ENCODE assay signal across 31 cellular contexts in genomic region chr4:127528302-127528701, GRCh38.
"Had no signal": no experiment of that assay in that cellular context is flagged by ENCODE, and none has a peak within 500 bp of the region (broad histone marks: within the 10 kb centered on the region; RNA-seq: fewer than 3 reads in every experiment).

No MANE protein-coding gene starts in this region.

- H3K27me3 Mint-ChIP-seq: activated CD4-positive, alpha-beta T cell treated with anti-CD3 and anti-CD28 coated beads for 36 hours; activated CD4-positive, alpha-beta T cell treated with anti-CD3 and anti-CD28 coated beads, Interleukin-2, amount 10 ng/mL, durations not matched to agents 24 days and 14 days; activated CD8-positive, alpha-beta memory T cell treated with anti-CD3 and anti-CD28 coated beads, Interleukin-2, amount 10 ng/mL, durations not matched to agents 7 days and 5 days; activated naive CD8-positive, alpha-beta T cell treated with anti-CD3 and anti-CD28 coated beads for 36 hours; activated naive CD8-positive, alpha-beta T cell treated with anti-CD3 and anti-CD28 coated beads, Interleukin-2, amount 50 U/mL, for 24 hours; central memory CD8-positive, alpha-beta T cell; effector memory CD8-positive, alpha-beta T cell had no signal

- H3K36me3 Mint-ChIP-seq: activated CD4-positive, alpha-beta memory T cell treated with anti-CD3 and anti-CD28 coated beads for 36 hours; activated CD8-positive, alpha-beta memory T cell treated with anti-CD3 and anti-CD28 coated beads, Interleukin-2, amount 10 ng/mL, durations not matched to agents 7 days and 5 days; activated naive CD4-positive, alpha-beta T cell treated with anti-CD3 and anti-CD28 coated beads, Interleukin-2, amount 50 U/mL, for 24 hours; activated naive CD8-positive, alpha-beta T cell treated with anti-CD3 and anti-CD28 coated beads for 36 hours had no signal

- H3K27ac Mint-ChIP-seq: activated CD4-positive, alpha-beta memory T cell treated with anti-CD3 and anti-CD28 coated beads for 36 hours; activated CD4-positive, alpha-beta T cell treated with anti-CD3 and anti-CD28 coated beads for 36 hours; activated CD4-positive, alpha-beta T cell treated with anti-CD3 and anti-CD28 coated beads, Interleukin-2, amount 10 ng/mL, durations not matched to agents 24 days and 14 days; activated CD8-positive, alpha-beta memory T cell treated with anti-CD3 and anti-CD28 coated beads, Interleukin-2, amount 10 ng/mL, durations not matched to agents 7 days and 5 days; activated CD8-positive, alpha-beta T cell treated with anti-CD3 and anti-CD28 coated beads, Interleukin-2, amount 10 ng/mL, durations not matched to agents 7 days and 5 days; activated naive CD4-positive, alpha-beta T cell treated with anti-CD3 and anti-CD28 coated beads for 36 hours; activated naive CD4-positive, alpha-beta T cell treated with anti-CD3 and anti-CD28 coated beads, Interleukin-2, amount 50 U/mL, for 24 hours; activated naive CD8-positive, alpha-beta T cell treated with anti-CD3 and anti-CD28 coated beads for 36 hours; activated naive CD8-positive, alpha-beta T cell treated with anti-CD3 and anti-CD28 coated beads, Interleukin-2, amount 50 U/mL, for 24 hours; activated T-helper 1 cell treated with anti-CD3 and anti-CD28 coated beads, Interleukin-12 subunit alpha, Interleukin-12 subunit beta, Interleukin-2, Interleukin-4 antibody, amounts not matched to agents 30 ng/mL and 10 ng/mL and 1 ng/mL, durations not matched to agents 14 hours and 24 hours and 36 hours; activated T-helper 2 cell treated with anti-CD3 and anti-CD28 coated beads, Interferon-gamma antibody, Interleukin-2, Interleukin-4, amounts not matched to agents 10 μg/mL and 5 μg/mL and 100 μg/mL, durations not matched to agents 14 hours and 24 hours and 36 hours; effector memory CD8-positive, alpha-beta T cell had no signal

- H3K4me3 Mint-ChIP-seq: activated CD4-positive, alpha-beta memory T cell treated with anti-CD3 and anti-CD28 coated beads for 36 hours; activated CD4-positive, alpha-beta T cell treated with anti-CD3 and anti-CD28 coated beads for 36 hours; activated CD4-positive, alpha-beta T cell treated with anti-CD3 and anti-CD28 coated beads, Interleukin-2, amount 10 ng/mL, durations not matched to agents 24 days and 14 days; activated CD8-positive, alpha-beta memory T cell treated with anti-CD3 and anti-CD28 coated beads, Interleukin-2, amount 10 ng/mL, durations not matched to agents 7 days and 5 days; activated CD8-positive, alpha-beta T cell treated with anti-CD3 and anti-CD28 coated beads, Interleukin-2, amount 10 ng/mL, durations not matched to agents 7 days and 5 days; activated naive CD4-positive, alpha-beta T cell treated with anti-CD3 and anti-CD28 coated beads for 36 hours; activated naive CD4-positive, alpha-beta T cell treated with anti-CD3 and anti-CD28 coated beads, Interleukin-2, amount 50 U/mL, for 24 hours; activated naive CD8-positive, alpha-beta T cell treated with anti-CD3 and anti-CD28 coated beads for 36 hours; activated naive CD8-positive, alpha-beta T cell treated with anti-CD3 and anti-CD28 coated beads, Interleukin-2, amount 50 U/mL, for 24 hours; activated T-helper 1 cell treated with anti-CD3 and anti-CD28 coated beads, Interleukin-12 subunit alpha, Interleukin-12 subunit beta, Interleukin-2, Interleukin-4 antibody, amounts not matched to agents 30 ng/mL and 10 ng/mL and 1 ng/mL, durations not matched to agents 14 hours and 24 hours and 36 hours; central memory CD8-positive, alpha-beta T cell; effector memory CD8-positive, alpha-beta T cell had no signal

- H3K36me3 ChIP-seq: adrenal gland, esophagus squamous epithelium, gastroesophageal sphincter had no signal

- H3K4me1 Mint-ChIP-seq: activated CD4-positive, alpha-beta T cell treated with anti-CD3 and anti-CD28 coated beads for 36 hours; activated CD4-positive, alpha-beta T cell treated with anti-CD3 and anti-CD28 coated beads, Interleukin-2, amount 10 ng/mL, durations not matched to agents 24 days and 14 days; activated CD8-positive, alpha-beta memory T cell treated with anti-CD3 and anti-CD28 coated beads, Interleukin-2, amount 10 ng/mL, durations not matched to agents 7 days and 5 days; activated naive CD4-positive, alpha-beta T cell treated with anti-CD3 and anti-CD28 coated beads, Interleukin-2, amount 50 U/mL, for 24 hours; activated naive CD8-positive, alpha-beta T cell treated with anti-CD3 and anti-CD28 coated beads for 36 hours; activated naive CD8-positive, alpha-beta T cell treated with anti-CD3 and anti-CD28 coated beads, Interleukin-2, amount 50 U/mL, for 24 hours; central memory CD8-positive, alpha-beta T cell had no signal

- H3K27me3 ChIP-seq: adrenal gland, body of pancreas, esophagus squamous epithelium, gastroesophageal sphincter had no signal

- H3K4me3 ChIP-seq: adrenal gland, body of pancreas, esophagus squamous epithelium, gastroesophageal sphincter had no signal

- DNase-seq: activated CD4-positive, alpha-beta memory T cell treated with anti-CD3 and anti-CD28 coated beads for 36 hours; activated CD4-positive, alpha-beta T cell treated with anti-CD3 and anti-CD28 coated beads for 36 hours; activated CD4-positive, alpha-beta T cell treated with anti-CD3 and anti-CD28 coated beads, Interleukin-2, amount 10 ng/mL, durations not matched to agents 24 days and 14 days; activated CD4-positive, CD25-positive, alpha-beta regulatory T cell; activated CD4-positive, CD25-positive, alpha-beta regulatory T cell treated with anti-CD3 and anti-CD28 coated beads, Interleukin-2, amount 50 U/mL, for 72 hours; activated CD8-positive, alpha-beta memory T cell treated with anti-CD3 and anti-CD28 coated beads, Interleukin-2, amount 10 ng/mL, durations not matched to agents 7 days and 5 days; activated CD8-positive, alpha-beta memory T cell treated with anti-CD3 and anti-CD28 coated beads, Interleukin-2, amount 50 U/mL, for 4 hours; activated CD8-positive, alpha-beta T cell treated with anti-CD3 and anti-CD28 coated beads, Interleukin-2, amount 10 ng/mL, durations not matched to agents 7 days and 5 days; activated effector memory CD4-positive, alpha-beta T cell treated with anti-CD3 and anti-CD28 coated beads, Interleukin-2, amount 50 U/mL, for 16 hours; activated naive CD4-positive, alpha-beta T cell treated with anti-CD3 and anti-CD28 coated beads for 36 hours; activated naive CD8-positive, alpha-beta T cell treated with anti-CD3 and anti-CD28 coated beads for 36 hours; activated naive CD8-positive, alpha-beta T cell treated with anti-CD3 and anti-CD28 coated beads, Interleukin-2, amount 50 U/mL, for 24 hours; activated T-cell treated with anti-CD3 and anti-CD28 coated beads, Interleukin-2, amount 50 U/mL, for 1 hour; activated T-cell treated with anti-CD3 and anti-CD28 coated beads, Interleukin-2, amount 50 U/mL, for 48 hours; adrenal gland; amygdala; aorta; body of pancreas; cortex of kidney; dermis blood vessel endothelial cell; effector CD4-positive, alpha-beta T cell; effector memory CD8-positive, alpha-beta T cell; esophagus squamous epithelium; foreskin melanocyte; T-helper 2 cell had no signal

- H3K27ac ChIP-seq: adrenal gland, body of pancreas, epithelial cell of prostate, esophagus squamous epithelium, gastroesophageal sphincter had no signal

- ATAC-seq: activated CD4-positive, alpha-beta T cell treated with anti-CD3 and anti-CD28 coated beads for 36 hours; activated CD8-positive, alpha-beta memory T cell treated with anti-CD3 and anti-CD28 coated beads, Interleukin-2, amount 10 ng/mL, durations not matched to agents 7 days and 5 days; activated CD8-positive, alpha-beta T cell treated with anti-CD3 and anti-CD28 coated beads, Interleukin-2, amount 10 ng/mL, durations not matched to agents 7 days and 5 days; activated naive CD8-positive, alpha-beta T cell treated with anti-CD3 and anti-CD28 coated beads, Interleukin-2, amount 50 U/mL, for 24 hours; body of pancreas; effector memory CD8-positive, alpha-beta T cell; gastroesophageal sphincter had no signal

- H3K4me1 ChIP-seq: esophagus squamous epithelium had no signal

- H3K9me3 ChIP-seq: adrenal gland, body of pancreas, gastroesophageal sphincter had no signal

- H3K9me3 Mint-ChIP-seq: activated CD4-positive, alpha-beta T cell treated with anti-CD3 and anti-CD28 coated beads, Interleukin-2, amount 10 ng/mL, durations not matched to agents 24 days and 14 days; activated naive CD4-positive, alpha-beta T cell treated with anti-CD3 and anti-CD28 coated beads for 36 hours; activated naive CD8-positive, alpha-beta T cell treated with anti-CD3 and anti-CD28 coated beads for 36 hours; activated naive CD8-positive, alpha-beta T cell treated with anti-CD3 and anti-CD28 coated beads, Interleukin-2, amount 50 U/mL, for 24 hours; activated T-helper 1 cell treated with anti-CD3 and anti-CD28 coated beads, Interleukin-12 subunit alpha, Interleukin-12 subunit beta, Interleukin-2, Interleukin-4 antibody, amounts not matched to agents 30 ng/mL and 10 ng/mL and 1 ng/mL, durations not matched to agents 14 hours and 24 hours and 36 hours; activated T-helper 2 cell treated with anti-CD3 and anti-CD28 coated beads, Interferon-gamma antibody, Interleukin-2, Interleukin-4, amounts not matched to agents 10 μg/mL and 5 μg/mL and 100 μg/mL, durations not matched to agents 14 hours and 24 hours and 36 hours; effector memory CD8-positive, alpha-beta T cell had no signal
